Comparison of ENCODE assay signal across 8 cellular contexts in genomic region chr20:23361651-23362391, GRCh38. TPM values are rescaled to one million over a fixed set of nuclear protein-coding genes. Genes with fewer than 3 reads are reported as not detected.
DNase-seq lines count a peak whose midpoint lies in the region; TF ChIP-seq lines count a peak whose summit lies in the region.

TSS of gene GZF1 (plus strand) at chr20:23362182. CDS start at chr20:23364384, 2,202 bp downstream.

- TF ChIP-seq CTCF in HFFc6 (IDR thresholded peaks at IDR 0.05) = no peak; the same call in 1 of the 2 replicates

- H3K27me3 ChIP-seq in neuronal stem cell (ENCODE audit: control insufficient read depth in 3 of 3, insufficient read depth in 3 of 3, low read depth in 1 of 3, low read length in 3 of 3) (no peaks in the 10 kb centered on the region), subcutaneous abdominal adipose tissue (ENCODE audit: control insufficient read depth in 5 of 5, insufficient read depth in 4 of 5, low read length in 5 of 5) (no peaks in the 10 kb centered on the region)

- H3K4me2 ChIP-seq in neuronal stem cell (ENCODE audit: insufficient read depth, low read length, poor library complexity, severe bottlenecking) = peak within 1 kb of the TSS; percentile 86

- H3K9me3 Mint-ChIP-seq in HFFc6 = no peaks in the 10 kb centered on the region

- H3K9me3 ChIP-seq in neuronal stem cell (replicated peaks in 1 of 2; ENCODE audit: control insufficient read depth in 2 of 2, insufficient read depth in 1 of 2, low read depth in 1 of 2, low read length in 2 of 2) (no peaks in the 10 kb centered on the region), subcutaneous abdominal adipose tissue (ENCODE audit: control insufficient read depth in 5 of 5, low read length in 5 of 5) (no peaks in the 10 kb centered on the region)

- H2BK12ac ChIP-seq in neuronal stem cell (ENCODE audit: low read length) = no peak within 1 kb of the TSS

- H2BK15ac ChIP-seq in neuronal stem cell (ENCODE audit: low read length) = no peak within 1 kb of the TSS

- no peak within 1 kb of the TSS for H4K8ac ChIP-seq in neuronal stem cell (ENCODE audit: low read depth, low read length)

- peak within 1 kb of the TSS; percentile 97 for H3K4me3 Mint-ChIP-seq in HFFc6

- H3K79me1 ChIP-seq in neuronal stem cell (ENCODE audit: low read depth, low read length) = peaks cover 11% of the 10 kb centered on the region

- peak within 1 kb of the TSS; percentile 35 for H2BK5ac ChIP-seq in neuronal stem cell (ENCODE audit: low read length)

- H3K4me3 ChIP-seq in neuronal stem cell (ENCODE audit: low read length in 2 of 2) (peak within 1 kb of the TSS; percentile 82 to 96), subcutaneous abdominal adipose tissue (ENCODE audit: low read depth in 1 of 5, low read length in 5 of 5) (peak within 1 kb of the TSS; percentile 71 to 86 (median 74))

- no peak within 1 kb of the TSS for H3K4ac ChIP-seq in neuronal stem cell (ENCODE audit: low read length)

- H3K36me3 ChIP-seq in neuronal stem cell (replicated peaks in 1 of 2; ENCODE audit: control insufficient read depth in 2 of 2, insufficient read depth in 2 of 2, low read length in 2 of 2) = peaks cover 14 to 30% of the 10 kb centered on the region in 2 donors
- H3K36me3 ChIP-seq in subcutaneous abdominal adipose tissue (ENCODE audit: control insufficient read depth in 5 of 5, insufficient read depth in 5 of 5, low read length in 5 of 5) = peaks cover 0 to 17% (median 12%) of the 10 kb centered on the region in 5 donors

- H3K23ac ChIP-seq in neuronal stem cell (ENCODE audit: low read depth, low read length, poor library complexity) = peak within 1 kb of the TSS; percentile 95

- H2AK5ac ChIP-seq in neuronal stem cell (ENCODE audit: low read depth, low read length) = no peak within 1 kb of the TSS

- H3K18ac ChIP-seq in neuronal stem cell (ENCODE audit: low read length) = peak within 1 kb of the TSS; percentile 98

- H3K14ac ChIP-seq in neuronal stem cell (ENCODE audit: low read length) = peak within 1 kb of the TSS; percentile 63

- H3K27ac ChIP-seq in neuronal stem cell (replicated peaks; ENCODE audit: low read length) = peak within 1 kb of the TSS; percentile 84
- H3K27ac ChIP-seq in subcutaneous abdominal adipose tissue (ENCODE audit: low read depth, low read length) = peak within 1 kb of the TSS; percentile 98

- peaks cover 30% of the 10 kb centered on the region for H3K36me3 Mint-ChIP-seq in HFFc6 (ENCODE audit: low read depth)

- peaks cover 12 to 20% of the 10 kb centered on the region in 2 donors for H3K4me1 ChIP-seq in neuronal stem cell (ENCODE audit: control insufficient read depth in 2 of 2, insufficient read depth in 1 of 2, low read depth in 1 of 2, low read length in 2 of 2)
- H3K4me1 ChIP-seq in subcutaneous abdominal adipose tissue (ENCODE audit: control insufficient read depth in 5 of 5, insufficient read depth in 5 of 5, low read length in 5 of 5) = peaks cover 7 to 59% (median 50%) of the 10 kb centered on the region in 5 donors

- H2BK120ac ChIP-seq in neuronal stem cell (ENCODE audit: low read depth, low read length) = peak within 1 kb of the TSS; percentile 8

- H3K27ac Mint-ChIP-seq in HFFc6 = peak within 1 kb of the TSS; percentile 98

- DNase-seq in GM04504 (ENCODE audit: low read depth) = peak; percentile 97
- DNase-seq in HFFc6 = peak; percentile 97
- peak; percentile 97 for DNase-seq in NAMALWA (ENCODE audit: low spot score)
- DNase-seq in SK-MEL-5 (ENCODE audit: low read depth, low spot score) = peak; percentile 97
- peak; percentile 99 for DNase-seq in activated naive CD4-positive, alpha-beta T cell treated with Interleukin-2 at 50 U/mL for 16 hours
- peak; percentile 96 for DNase-seq in foreskin melanocyte
- peak; percentile 98 for DNase-seq in neuronal stem cell (ENCODE audit: low spot score)

- H3K9ac ChIP-seq in neuronal stem cell (ENCODE audit: low read depth, low read length, poor library complexity) (peak within 1 kb of the TSS; percentile 94), subcutaneous abdominal adipose tissue (ENCODE audit: low read length in 5 of 5) (peak within 1 kb of the TSS; percentile 73 to 94 (median 90))

- peak within 1 kb of the TSS; percentile 89 for H2AFZ ChIP-seq in neuronal stem cell (ENCODE audit: low read length)

- in situ Hi-C loops in SK-MEL-5 (cut with HindIII; ENCODE audit: low pct_unique_long_range_greater_than_20kb, low sequenced_read_pairs) = no loop called here

- H3K27me3 Mint-ChIP-seq in HFFc6 (ENCODE audit: insufficient read depth) = peaks cover 13% of the 10 kb centered on the region

- H4K91ac ChIP-seq in neuronal stem cell (ENCODE audit: low read depth, low read length, poor library complexity) = no peak within 1 kb of the TSS

- H3K4me1 Mint-ChIP-seq in HFFc6 (ENCODE audit: low read depth) = peaks cover 58% of the 10 kb centered on the region

- no CpG with 5 or more reads among the region's 95 CpGs for WGBS in neuronal stem cell (ENCODE audit: extremely low coverage in 2 of 2, insufficient read length in 2 of 2, insufficient replicate concordance in 1 of 2), 2 donors

RNA-seq across cellular contexts. Expression of gene GZF1, which starts in this region (rescaled TPM):
- 10 to 100 TPM; 10.5 to 15.9 (median 13.6) TPM for total RNA-seq in HFFc6 (2021; fragmentation: NEBNext Ultra II Directional; extraction: Animal tissue kit (Norgen Biotek cat#: 25700))
- 22.6 and 23.8 TPM in 2 replicates for total RNA-seq in SK-MEL-5 (2014; rRNA removed; shearing (Covaris generic))
- 25.2 and 44.2 TPM in 2 replicates for polyA plus RNA-seq in SK-MEL-5 (2015; cell fraction: cytosol; rRNA removed)
- 34.8 and 35.5 TPM in 2 replicates for polyA plus RNA-seq in SK-MEL-5 (2015; cell fraction: nucleus; rRNA removed)
- polyA plus RNA-seq in neuronal stem cell (2013, experiment 1 of 2) = 6.0 TPM
- 6.0 TPM for polyA plus RNA-seq in neuronal stem cell (2013, experiment 2 of 2)

Comparison
In these comparisons a context has a peak if more than half of its experiments do, and no peak if none do; other contexts are left out.
1. Peak in every context shown above with its lines: DNase-seq, H3K4me3 ChIP-seq and H3K27ac ChIP-seq.